ENCODE assay signal across 26 cellular contexts in the genomic region with DNA sequence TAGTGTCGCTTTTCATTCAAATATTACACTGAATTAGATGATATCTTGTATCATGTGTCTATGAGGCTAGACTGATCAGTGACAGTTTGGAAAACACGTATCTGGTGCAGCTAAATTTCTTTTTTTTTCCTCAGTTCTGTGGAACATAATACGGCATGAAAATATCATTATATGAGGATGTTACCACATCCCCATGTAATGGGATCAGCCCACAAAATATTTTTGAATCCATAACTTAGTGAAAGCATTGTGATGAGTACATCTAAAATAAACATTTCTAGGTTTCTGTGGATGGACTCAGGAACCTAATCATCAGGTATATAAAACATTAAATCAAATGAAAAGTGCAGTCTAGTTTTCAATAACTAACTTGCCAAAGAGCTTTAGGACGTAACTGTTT.
DNase-seq lines count a peak whose midpoint lies in the region; TF ChIP-seq lines count a peak whose summit lies in the region.
"Had no signal": no experiment of that assay in that cellular context is flagged by ENCODE, and none has a peak within 500 bp of the region (broad histone marks: within the 10 kb centered on the region; RNA-seq: fewer than 3 reads in every experiment).

No MANE protein-coding gene starts in this region.

- no peaks in the 10 kb centered on the region for H3K27me3 Mint-ChIP-seq in nephron (ENCODE audit: low read depth)
- H3K27me3 Mint-ChIP-seq: activated naive CD8-positive, alpha-beta T cell treated with anti-CD3 and anti-CD28 coated beads, Interleukin-2, amount 10 ng/mL, durations not matched to agents 7 days and 5 days; stimulated activated naive CD8-positive, alpha-beta T cell treated with anti-CD3 and anti-CD28 coated beads, Interleukin-15, Interleukin-2, amounts not matched to agents 100 ng/mL and 50 ng/mL, for 24 hours had no signal

- no peak for TF ChIP-seq POLR2A in ovary (IDR thresholded peaks at IDR 0.05)

- TF ChIP-seq CTCF in dorsolateral prefrontal cortex (IDR thresholded peaks at IDR 0.05 in 54 of 56, conservative IDR thresholded peaks at IDR 0.05 in 2 of 56; ENCODE audit: low read depth in 1 of 56, partially characterized antibody in 56 of 56) (no peak), nephron (IDR thresholded peaks at IDR 0.05; ENCODE audit: unreplicated experiment in 3 of 3) (no peak), brain microvascular endothelial cell (IDR thresholded peaks at IDR 0.05; ENCODE audit: low read depth, low read length, missing control alignments) (no peak), ovary (IDR thresholded peaks at IDR 0.05) (no peak)

- peak; percentile 37 for DNase-seq in LHCN-M2 (ENCODE audit: low read depth)
- DNase-seq in dorsolateral prefrontal cortex = no peak
- no peak for DNase-seq in activated T-cell treated with anti-CD3 and anti-CD28 coated beads, Interleukin-2, amount 50 U/mL, for 1 hour
- no peak for DNase-seq in brain microvascular endothelial cell
- no peak for DNase-seq in ovary
- DNase-seq: activated CD4-positive, alpha-beta T cell treated with anti-CD3 and anti-CD28 coated beads, Interleukin-2, amount 50 U/mL, for 48 hours; activated CD8-positive, alpha-beta memory T cell treated with anti-CD3 and anti-CD28 coated beads, Interleukin-2, amount 50 U/mL, for 48 hours; activated naive CD8-positive, alpha-beta T cell treated with anti-CD3 and anti-CD28 coated beads, Interleukin-2, amount 10 ng/mL, durations not matched to agents 7 days and 5 days; endodermal cell; esophagus squamous epithelium; left colon; NCI-H146; NCI-H2171; NCI-H526; nephron progenitor cell; posterior cingulate gyrus; upper lobe of right lung had no signal

- H3K9me3 ChIP-seq in ovary = no peaks in the 10 kb centered on the region
- H3K9me3 ChIP-seq: esophagus squamous epithelium, upper lobe of right lung had no signal

- H3K27me3 ChIP-seq in dorsolateral prefrontal cortex (no peaks in the 10 kb centered on the region), brain microvascular endothelial cell (replicated peaks) (no peaks in the 10 kb centered on the region), ovary (no peaks in the 10 kb centered on the region)
- H3K27me3 ChIP-seq: esophagus squamous epithelium, upper lobe of right lung had no signal

- no peaks in the 10 kb centered on the region for H3K36me3 Mint-ChIP-seq in nephron (ENCODE audit: low read depth)
- H3K36me3 Mint-ChIP-seq: activated naive CD8-positive, alpha-beta T cell treated with anti-CD3 and anti-CD28 coated beads, Interleukin-2, amount 10 ng/mL, durations not matched to agents 7 days and 5 days; CD14-positive monocyte; WTC11 had no signal

- H3K4me3 ChIP-seq in dorsolateral prefrontal cortex = peak overlapping the region; percentile 4 to 60 (median 36)
- H3K4me3 ChIP-seq in brain microvascular endothelial cell (ENCODE audit: low read depth, low read length) = no peak overlapping the region
- H3K4me3 ChIP-seq in ovary = no peak overlapping the region
- H3K4me3 ChIP-seq: coronary artery, esophagus squamous epithelium, K562, smooth muscle cell, upper lobe of right lung had no signal

- peak overlapping the region; percentile 58 to 74 (median 63) for H3K27ac Mint-ChIP-seq in nephron
- H3K27ac Mint-ChIP-seq: activated naive CD8-positive, alpha-beta T cell treated with anti-CD3 and anti-CD28 coated beads, Interleukin-2, amount 10 ng/mL, durations not matched to agents 7 days and 5 days; CD14-positive monocyte; endodermal cell; nephron progenitor cell; stimulated activated naive CD8-positive, alpha-beta T cell treated with anti-CD3 and anti-CD28 coated beads, Interleukin-15, Interleukin-2, amounts not matched to agents 100 ng/mL and 50 ng/mL, for 24 hours; WTC11 had no signal

- peaks cover 33% of the 10 kb centered on the region for H3K4me1 Mint-ChIP-seq in nephron
- H3K4me1 Mint-ChIP-seq: activated naive CD8-positive, alpha-beta T cell treated with anti-CD3 and anti-CD28 coated beads, Interleukin-2, amount 10 ng/mL, durations not matched to agents 7 days and 5 days; endodermal cell; WTC11 had no signal

- in situ Hi-C loops in brain microvascular endothelial cell (cut with HindIII; ENCODE audit: low pct_ligation_motif_present, low sequenced_read_pairs) = no loop called here

- H3K9me3 Mint-ChIP-seq in nephron = no peaks in the 10 kb centered on the region
- H3K9me3 Mint-ChIP-seq: activated naive CD8-positive, alpha-beta T cell treated with anti-CD3 and anti-CD28 coated beads, Interleukin-2, amount 10 ng/mL, durations not matched to agents 7 days and 5 days; CD14-positive monocyte; endodermal cell; stimulated activated naive CD8-positive, alpha-beta T cell treated with anti-CD3 and anti-CD28 coated beads, Interleukin-15, Interleukin-2, amounts not matched to agents 100 ng/mL and 50 ng/mL, for 24 hours; WTC11 had no signal

- H3K4me3 Mint-ChIP-seq in nephron = peak overlapping the region in 1 of 3 experiments; percentile 5
- H3K4me3 Mint-ChIP-seq: activated naive CD8-positive, alpha-beta T cell treated with anti-CD3 and anti-CD28 coated beads, Interleukin-2, amount 10 ng/mL, durations not matched to agents 7 days and 5 days; CD14-positive monocyte; endodermal cell; nephron progenitor cell; stimulated activated naive CD8-positive, alpha-beta T cell treated with anti-CD3 and anti-CD28 coated beads, Interleukin-15, Interleukin-2, amounts not matched to agents 100 ng/mL and 50 ng/mL, for 24 hours; WTC11 had no signal

- no peak for TF ChIP-seq EP300 in ovary (IDR thresholded peaks at IDR 0.05)

- 88 to 96% (median 94%) methylated on average over 4 of the region's 4 CpGs for WGBS in ovary, 3 donors

- H3K27ac ChIP-seq in dorsolateral prefrontal cortex (peak overlapping the region; percentile 21 to 99 (median 94)), temporal lobe (ENCODE audit: low read depth, low read length) (peak overlapping the region; percentile 51), brain microvascular endothelial cell (no peak overlapping the region), ovary (no peak overlapping the region)
- H3K27ac ChIP-seq: RWPE1, upper lobe of right lung had no signal

- intact Hi-C loops in dorsolateral prefrontal cortex (cut with DNase I) (loop anchor here (2.0 to 10.0 kb wide), 3 partner anchors 109 to 449 kb away; no protein-coding TSS in a partner anchor), ovary (cut with DNase I) (loop anchor here in 2 of 4 donors (10.0 kb wide), 2 partner anchors 249 to 1179 kb away; no protein-coding TSS in a partner anchor)

- no peaks in the 10 kb centered on the region for H3K36me3 ChIP-seq in brain microvascular endothelial cell (replicated peaks)
- no peaks in the 10 kb centered on the region for H3K36me3 ChIP-seq in ovary
- H3K36me3 ChIP-seq: esophagus squamous epithelium, upper lobe of right lung had no signal

- H3K4me1 ChIP-seq in ovary (ENCODE audit: insufficient read depth) = no peaks in the 10 kb centered on the region
- H3K4me1 ChIP-seq: esophagus squamous epithelium, upper lobe of right lung had no signal

Comparison
In these comparisons a context has a peak if more than half of its experiments do, and no peak if none do; other contexts are left out.
1. H3K27ac ChIP-seq: peak in dorsolateral prefrontal cortex (59 of 59) and temporal lobe (single experiment); none in brain microvascular endothelial cell (single experiment) and ovary (0 of 2).
2. H3K4me3 ChIP-seq: peak in dorsolateral prefrontal cortex (59 of 59); none in brain microvascular endothelial cell (single experiment) and ovary (single experiment).